1 cellular context compared by ENCODE assay signal in the genomic region with DNA sequence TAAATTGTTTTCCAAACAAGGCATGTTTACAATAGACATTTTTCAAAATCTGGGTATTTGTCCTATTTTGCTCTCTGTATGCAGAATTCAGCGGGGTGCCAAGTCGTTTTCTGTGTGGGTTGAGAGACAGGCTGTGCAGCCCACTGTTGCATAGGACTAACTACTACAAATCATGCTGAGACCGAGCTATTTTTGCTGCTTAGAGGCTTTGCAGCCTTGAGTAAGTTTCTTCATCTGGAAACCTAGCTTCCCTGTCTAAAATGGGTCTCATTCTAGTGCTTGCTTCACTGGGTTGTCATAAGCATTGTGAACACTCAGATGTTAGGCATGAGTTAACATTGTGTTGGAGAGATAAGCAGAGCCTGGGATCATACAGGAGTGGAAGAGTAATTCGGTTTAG.
TF ChIP-seq lines count a peak whose summit lies in the region.

No MANE protein-coding gene starts in this region.

TF ChIP-seq in WTC11, 78 proteins besides CTCF, POLR2A, EP300 and RAD21 (continued from another document):
- TF ChIP-seq, protein P1, sequence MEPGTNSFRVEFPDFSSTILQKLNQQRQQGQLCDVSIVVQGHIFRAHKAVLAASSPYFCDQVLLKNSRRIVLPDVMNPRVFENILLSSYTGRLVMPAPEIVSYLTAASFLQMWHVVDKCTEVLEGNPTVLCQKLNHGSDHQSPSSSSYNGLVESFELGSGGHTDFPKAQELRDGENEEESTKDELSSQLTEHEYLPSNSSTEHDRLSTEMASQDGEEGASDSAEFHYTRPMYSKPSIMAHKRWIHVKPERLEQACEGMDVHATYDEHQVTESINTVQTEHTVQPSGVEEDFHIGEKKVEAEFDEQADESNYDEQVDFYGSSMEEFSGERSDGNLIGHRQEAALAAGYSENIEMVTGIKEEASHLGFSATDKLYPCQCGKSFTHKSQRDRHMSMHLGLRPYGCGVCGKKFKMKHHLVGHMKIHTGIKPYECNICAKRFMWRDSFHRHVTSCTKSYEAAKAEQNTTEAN (CRISPR knock-in tag; IDR thresholded peaks at IDR 0.05): no peak
- TF ChIP-seq EMX1 (CRISPR knock-in tag; IDR thresholded peaks at IDR 0.05): no peak
- TF ChIP-seq, protein P2, sequence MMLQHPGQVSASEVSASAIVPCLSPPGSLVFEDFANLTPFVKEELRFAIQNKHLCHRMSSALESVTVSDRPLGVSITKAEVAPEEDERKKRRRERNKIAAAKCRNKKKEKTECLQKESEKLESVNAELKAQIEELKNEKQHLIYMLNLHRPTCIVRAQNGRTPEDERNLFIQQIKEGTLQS (CRISPR knock-in tag; conservative IDR thresholded peaks at IDR 0.05): no peak
- no peak for TF ChIP-seq CREB1 (CRISPR knock-in tag; IDR thresholded peaks at IDR 0.05)
- TF ChIP-seq FOXP1 (CRISPR knock-in tag; IDR thresholded peaks at IDR 0.05; ENCODE audit: borderline replicate concordance): no peak
- no peak for TF ChIP-seq ZNF396 (CRISPR knock-in tag; IDR thresholded peaks at IDR 0.05; ENCODE audit: borderline replicate concordance)
- TF ChIP-seq, protein P3, sequence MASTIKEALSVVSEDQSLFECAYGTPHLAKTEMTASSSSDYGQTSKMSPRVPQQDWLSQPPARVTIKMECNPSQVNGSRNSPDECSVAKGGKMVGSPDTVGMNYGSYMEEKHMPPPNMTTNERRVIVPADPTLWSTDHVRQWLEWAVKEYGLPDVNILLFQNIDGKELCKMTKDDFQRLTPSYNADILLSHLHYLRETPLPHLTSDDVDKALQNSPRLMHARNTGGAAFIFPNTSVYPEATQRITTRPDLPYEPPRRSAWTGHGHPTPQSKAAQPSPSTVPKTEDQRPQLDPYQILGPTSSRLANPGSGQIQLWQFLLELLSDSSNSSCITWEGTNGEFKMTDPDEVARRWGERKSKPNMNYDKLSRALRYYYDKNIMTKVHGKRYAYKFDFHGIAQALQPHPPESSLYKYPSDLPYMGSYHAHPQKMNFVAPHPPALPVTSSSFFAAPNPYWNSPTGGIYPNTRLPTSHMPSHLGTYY (CRISPR knock-in tag; IDR thresholded peaks at IDR 0.05): no peak
- TF ChIP-seq, protein P4, sequence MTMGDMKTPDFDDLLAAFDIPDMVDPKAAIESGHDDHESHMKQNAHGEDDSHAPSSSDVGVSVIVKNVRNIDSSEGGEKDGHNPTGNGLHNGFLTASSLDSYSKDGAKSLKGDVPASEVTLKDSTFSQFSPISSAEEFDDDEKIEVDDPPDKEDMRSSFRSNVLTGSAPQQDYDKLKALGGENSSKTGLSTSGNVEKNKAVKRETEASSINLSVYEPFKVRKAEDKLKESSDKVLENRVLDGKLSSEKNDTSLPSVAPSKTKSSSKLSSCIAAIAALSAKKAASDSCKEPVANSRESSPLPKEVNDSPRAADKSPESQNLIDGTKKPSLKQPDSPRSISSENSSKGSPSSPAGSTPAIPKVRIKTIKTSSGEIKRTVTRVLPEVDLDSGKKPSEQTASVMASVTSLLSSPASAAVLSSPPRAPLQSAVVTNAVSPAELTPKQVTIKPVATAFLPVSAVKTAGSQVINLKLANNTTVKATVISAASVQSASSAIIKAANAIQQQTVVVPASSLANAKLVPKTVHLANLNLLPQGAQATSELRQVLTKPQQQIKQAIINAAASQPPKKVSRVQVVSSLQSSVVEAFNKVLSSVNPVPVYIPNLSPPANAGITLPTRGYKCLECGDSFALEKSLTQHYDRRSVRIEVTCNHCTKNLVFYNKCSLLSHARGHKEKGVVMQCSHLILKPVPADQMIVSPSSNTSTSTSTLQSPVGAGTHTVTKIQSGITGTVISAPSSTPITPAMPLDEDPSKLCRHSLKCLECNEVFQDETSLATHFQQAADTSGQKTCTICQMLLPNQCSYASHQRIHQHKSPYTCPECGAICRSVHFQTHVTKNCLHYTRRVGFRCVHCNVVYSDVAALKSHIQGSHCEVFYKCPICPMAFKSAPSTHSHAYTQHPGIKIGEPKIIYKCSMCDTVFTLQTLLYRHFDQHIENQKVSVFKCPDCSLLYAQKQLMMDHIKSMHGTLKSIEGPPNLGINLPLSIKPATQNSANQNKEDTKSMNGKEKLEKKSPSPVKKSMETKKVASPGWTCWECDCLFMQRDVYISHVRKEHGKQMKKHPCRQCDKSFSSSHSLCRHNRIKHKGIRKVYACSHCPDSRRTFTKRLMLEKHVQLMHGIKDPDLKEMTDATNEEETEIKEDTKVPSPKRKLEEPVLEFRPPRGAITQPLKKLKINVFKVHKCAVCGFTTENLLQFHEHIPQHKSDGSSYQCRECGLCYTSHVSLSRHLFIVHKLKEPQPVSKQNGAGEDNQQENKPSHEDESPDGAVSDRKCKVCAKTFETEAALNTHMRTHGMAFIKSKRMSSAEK (CRISPR knock-in tag; IDR thresholded peaks at IDR 0.05; ENCODE audit: borderline replicate concordance): no peak
- TF ChIP-seq NFYB (CRISPR knock-in tag; conservative IDR thresholded peaks at IDR 0.05; ENCODE audit: low read depth): no peak
- TF ChIP-seq JAZF1 (CRISPR knock-in tag; IDR thresholded peaks at IDR 0.05): no peak
